In the genomic region with DNA sequence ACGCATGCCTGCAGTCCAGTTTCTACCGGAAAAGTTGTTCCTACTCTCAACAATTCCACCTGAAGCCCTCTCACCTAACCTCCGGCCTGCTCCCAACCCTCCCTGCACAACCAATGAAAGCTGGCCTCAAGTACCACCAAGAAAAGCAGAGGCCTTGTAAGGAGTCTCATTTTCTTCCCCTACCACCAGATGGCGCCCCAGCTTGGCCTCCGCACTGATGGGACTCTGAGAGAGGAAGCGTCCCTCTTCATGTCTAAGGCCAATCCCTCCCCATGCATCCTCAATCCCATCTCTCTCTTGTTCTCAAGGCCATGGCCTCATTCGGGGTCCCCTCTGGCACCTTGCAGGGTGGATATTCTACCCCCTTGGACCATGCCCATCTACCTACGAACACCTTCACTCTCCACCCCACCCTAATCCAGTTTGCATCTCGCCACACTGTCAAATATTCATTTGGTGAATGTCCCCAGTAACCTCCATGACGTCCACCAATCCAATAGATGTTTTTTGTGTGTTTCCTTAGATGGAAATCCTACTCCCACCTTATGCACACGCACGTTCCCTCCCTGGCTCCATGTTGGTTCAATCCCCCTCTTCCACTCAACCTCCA, we compare ENCODE assay signal across 8 cellular contexts.
DNase-seq lines count a peak whose midpoint lies in the region; ATAC-seq, FAIRE-seq and TF ChIP-seq lines count a peak whose summit lies in the region.

No MANE protein-coding gene starts in this region.

- H3K36me3 ChIP-seq in CD8-positive, alpha-beta T cell (ENCODE audit: insufficient read depth, low read length), result no peaks in the 10 kb centered on the region
- no peaks in the 10 kb centered on the region for H3K36me3 ChIP-seq in keratinocyte (ENCODE audit: control insufficient read depth in 2 of 2, extremely low read depth in 1 of 2, insufficient read depth in 2 of 2, low read length in 2 of 2)

- H4K20me1 ChIP-seq in keratinocyte (ENCODE audit: control insufficient read depth, extremely low read depth, insufficient read depth, low read length), result no peaks in the 10 kb centered on the region

- H3K27ac ChIP-seq in CD8-positive, alpha-beta T cell (ENCODE audit: low read depth, low read length), result no peak overlapping the region
- H3K27ac ChIP-seq in keratinocyte (ENCODE audit: control insufficient read depth, insufficient read depth, low read length), result no peak overlapping the region

- CTCF ChIA-PET in CD8-positive, alpha-beta T cell (lab: Charles Lee), result interaction anchor here (1.0 to 2.2 kb wide), 6 partner anchors 8 to 1439 kb away, joined by 3 to 22 read pairs (median 4); no protein-coding TSS in a partner anchor

- H3K4me1 Mint-ChIP-seq in CD8-positive, alpha-beta T cell (ENCODE audit: low read depth), result no peaks in the 10 kb centered on the region
- no peaks in the 10 kb centered on the region for H3K4me1 Mint-ChIP-seq in T-helper 17 cell

- dilution Hi-C loops in keratinocyte (cut with MboI; ENCODE audit: extremely low pct_ligation_motif_present, low sequenced_read_pairs), result no loop called here

- peaks cover 9% of the 10 kb centered on the region for H3K27me3 Mint-ChIP-seq in CD8-positive, alpha-beta T cell (ENCODE audit: low read depth)
- H3K27me3 Mint-ChIP-seq in T-helper 17 cell, result peaks cover 63% of the 10 kb centered on the region

- H3K27ac Mint-ChIP-seq in CD8-positive, alpha-beta T cell, result no peak overlapping the region
- peak overlapping the region; percentile 54 for H3K27ac Mint-ChIP-seq in T-helper 17 cell

- no peaks in the 10 kb centered on the region for H3K9me3 ChIP-seq in CD8-positive, alpha-beta T cell (ENCODE audit: low read length)
- H3K9me3 ChIP-seq in T-helper 17 cell (ENCODE audit: control insufficient read depth, low read length, poor library complexity, severe bottlenecking) (no peaks in the 10 kb centered on the region), keratinocyte (ENCODE audit: control insufficient read depth, low read depth, low read length) (no peaks in the 10 kb centered on the region)

- H3K79me2 ChIP-seq in keratinocyte (ENCODE audit: control insufficient read depth, insufficient read depth, low read length), result no peaks in the 10 kb centered on the region

- POLR2A ChIA-PET in CD8-positive, alpha-beta T cell (lab: Charles Lee), result interaction anchor here (0.5 kb wide), 1 partner anchor 522 kb away, joined by 3 read pairs; no protein-coding TSS in a partner anchor

- peak; percentile 18 to 72 (median 41) for DNase-seq in CD8-positive, alpha-beta T cell
- DNase-seq in HUDEP-2 (lab: John Stamatoyannopoulos, UW; ENCODE audit: unreplicated experiment in 76 of 76) (peak in 63 of 76 experiments; percentile 7 to 80 (median 45)), T-helper 17 cell (peak; percentile 29 to 50 (median 37)), astrocyte of the cerebellum (ENCODE audit: low read depth) (no peak), keratinocyte (ENCODE audit: low read depth, low spot score) (no peak), cerebellar nuclear complex (lab: John Stamatoyannopoulos, UW) (no peak)
- peak; percentile 36 to 60 for DNase-seq in stimulated activated CD4-positive, alpha-beta T cell treated with anti-CD3 and anti-CD28 coated beads, Interleukin-4, amount 100 ng/mL, for 4 hours

- no peak for ATAC-seq in CD8-positive, alpha-beta T cell
- ATAC-seq in T-helper 17 cell (peak; percentile 36), HG03565 (IDR thresholded peaks at IDR 0.05; ENCODE audit: unreplicated experiment) (no peak)

- H3K9ac ChIP-seq in keratinocyte (ENCODE audit: control insufficient read depth, extremely low read depth, insufficient read depth, low read length), result no peak overlapping the region

- H3K9me1 ChIP-seq in keratinocyte (ENCODE audit: control insufficient read depth, extremely low read depth, insufficient read depth, low read length), result no peaks in the 10 kb centered on the region

- H3K36me3 Mint-ChIP-seq in CD8-positive, alpha-beta T cell, result no peaks in the 10 kb centered on the region
- peaks cover 4% of the 10 kb centered on the region for H3K36me3 Mint-ChIP-seq in T-helper 17 cell (ENCODE audit: low read depth)

- H3K27me3 ChIP-seq in CD8-positive, alpha-beta T cell (ENCODE audit: insufficient read depth, low read length), result no peaks in the 10 kb centered on the region
- H3K27me3 ChIP-seq in keratinocyte (ENCODE audit: control insufficient read depth, extremely low read depth, insufficient read depth, low read length), result no peaks in the 10 kb centered on the region

- intact Hi-C loops in CD8-positive, alpha-beta T cell (cut with DNase I, micrococcal nuclease), result loop anchor here (1.0 to 10.0 kb wide), 4 partner anchors 570 to 1786 kb away; no protein-coding TSS in a partner anchor

- in situ Hi-C loops in astrocyte of the cerebellum (cut with HindIII; ENCODE audit: low sequenced_read_pairs), result no loop called here

- H3K4me1 ChIP-seq in CD8-positive, alpha-beta T cell (ENCODE audit: insufficient read depth, low read length), result no peaks in the 10 kb centered on the region
- H3K4me1 ChIP-seq in keratinocyte (ENCODE audit: control insufficient read depth, extremely low read depth, insufficient read depth, low read length), result no peaks in the 10 kb centered on the region

- H3K9me3 Mint-ChIP-seq in CD8-positive, alpha-beta T cell, result no peaks in the 10 kb centered on the region

- no peak overlapping the region for H3K4me2 ChIP-seq in keratinocyte (ENCODE audit: control insufficient read depth, extremely low read depth, insufficient read depth, low read depth, low read length)

- TF ChIP-seq CTCF in CD8-positive, alpha-beta T cell (IDR thresholded peaks at IDR 0.05), result peak; percentile 44
- peak; percentile 56 for TF ChIP-seq CTCF in astrocyte of the cerebellum (IDR thresholded peaks at IDR 0.05; ENCODE audit: low read depth, low read length, missing control alignments)
- TF ChIP-seq CTCF in keratinocyte (optimal IDR thresholded peaks at IDR 0.05 in 1 of 3, IDR thresholded peaks at IDR 0.05 in 1 of 3, conservative IDR thresholded peaks at IDR 0.05 in 1 of 3; ENCODE audit: extremely low read depth in 1 of 3, insufficient read depth in 2 of 3, low read length in 3 of 3), result peak; percentile 40 to 69 (median 54)

- no peak for FAIRE-seq in keratinocyte (lab: Jason Lieb, UNC)

- H3K4me3 Mint-ChIP-seq in CD8-positive, alpha-beta T cell, result no peak overlapping the region
- no peak overlapping the region for H3K4me3 Mint-ChIP-seq in T-helper 17 cell

- H3K4me3 ChIP-seq in CD8-positive, alpha-beta T cell (ENCODE audit: low read depth, low read length), result no peak overlapping the region
- H3K4me3 ChIP-seq in astrocyte of the cerebellum (ENCODE audit: low read depth, low read length) (no peak overlapping the region), keratinocyte (ENCODE audit: control insufficient read depth in 2 of 3, extremely low read depth in 1 of 3, insufficient read depth in 2 of 3, low read depth in 1 of 3, low read length in 3 of 3) (no peak overlapping the region)

- no peak overlapping the region for H2AFZ ChIP-seq in keratinocyte (ENCODE audit: control insufficient read depth, low read length)

Comparison
In these comparisons a context has a peak if more than half of its experiments do, and no peak if none do; other contexts are left out.
1. DNase-seq: peak in CD8-positive, alpha-beta T cell (7 of 7), HUDEP-2 (63 of 76), T-helper 17 cell (3 of 3) and stimulated activated CD4-positive, alpha-beta T cell treated with anti-CD3 and anti-CD28 coated beads, Interleukin-4, amount 100 ng/mL, for 4 hours (2 of 2); none in astrocyte of the cerebellum (single experiment), keratinocyte (single experiment) and cerebellar nuclear complex (0 of 2).
2. Peak in every context shown above with its lines, with median percentiles within 50 percentile points of each other: CTCF ChIP-seq.